Comparison of ENCODE assay signal across 1 cellular context in genomic region chr10:110206988-110207804, GRCh38.
TF ChIP-seq lines count a peak whose summit lies in the region.

Gene MXI1 (plus strand): TSS chr10:110207605. CDS start chr10:110207809, 204 bp downstream.

TF ChIP-seq in IMR-90, 13 proteins besides CTCF, POLR2A, EP300 and RAD21:
- TF ChIP-seq FOS (IDR thresholded peaks at IDR 0.05; ENCODE audit: low read depth, low read length) = no peak
- TF ChIP-seq RCOR1 (IDR thresholded peaks at IDR 0.05; ENCODE audit: insufficient replicate concordance, low read length) = peak; percentile 18
- TF ChIP-seq SMC3 (IDR thresholded peaks at IDR 0.05; ENCODE audit: low read depth, low read length) = 0 out of 2 replicates have a peak, but pooled peaks have one; percentile 11
- TF ChIP-seq USF2 (IDR thresholded peaks at IDR 0.05; ENCODE audit: low read depth, low read length) = no peak
- no peak for TF ChIP-seq MAZ (IDR thresholded peaks at IDR 0.05; ENCODE audit: borderline replicate concordance, low read depth, low read length)
- TF ChIP-seq CEBPB (IDR thresholded peaks at IDR 0.05; ENCODE audit: low read depth, low read length) = no peak
- no peak for TF ChIP-seq ELK1 (IDR thresholded peaks at IDR 0.05; ENCODE audit: borderline replicate concordance, low read depth, low read length)
- TF ChIP-seq MXI1 (IDR thresholded peaks at IDR 0.05; ENCODE audit: borderline replicate concordance, low read depth, low read length) = 0 out of 2 replicates have a peak, but pooled peaks have one; percentile 15
